ENCODE assay signal across 20 cellular contexts in genomic region chr1:161709373-161709772, GRCh38. TPM values are rescaled to one million over a fixed set of nuclear protein-coding genes. Genes with fewer than 3 reads are reported as not detected.
"Had no signal": no experiment of that assay in that cellular context is flagged by ENCODE, and none has a peak within 500 bp of the region (broad histone marks: within the 10 kb centered on the region; RNA-seq: fewer than 3 reads in every experiment).

No MANE protein-coding gene starts in this region.

- H3K4me3 Mint-ChIP-seq: activated CD4-positive, alpha-beta memory T cell treated with anti-CD3 and anti-CD28 coated beads, Interleukin-2, amount 10 ng/mL, durations not matched to agents 7 days and 5 days; activated CD8-positive, alpha-beta memory T cell treated with anti-CD3 and anti-CD28 coated beads, Interleukin-2, amount 10 ng/mL, durations not matched to agents 7 days and 5 days; brain; nephron; WTC11 had no signal

- H3K27ac ChIP-seq: dorsolateral prefrontal cortex, foreskin keratinocyte, hepatocyte, lower lobe of right lung, parathyroid adenoma, right lobe of liver had no signal

- H3K9ac ChIP-seq: parathyroid adenoma had no signal

- H3K4me2 ChIP-seq: hepatocyte had no signal

- H3K79me2 ChIP-seq: hepatocyte, parathyroid adenoma had no signal

- H3K4me1 Mint-ChIP-seq: activated CD4-positive, alpha-beta memory T cell treated with anti-CD3 and anti-CD28 coated beads, Interleukin-2, amount 10 ng/mL, durations not matched to agents 7 days and 5 days; activated CD8-positive, alpha-beta memory T cell treated with anti-CD3 and anti-CD28 coated beads, Interleukin-2, amount 10 ng/mL, durations not matched to agents 7 days and 5 days; nephron had no signal

- H3K36me3 ChIP-seq: lower lobe of right lung, right lobe of liver had no signal

- H3K36me3 Mint-ChIP-seq: activated CD8-positive, alpha-beta memory T cell treated with anti-CD3 and anti-CD28 coated beads, Interleukin-2, amount 10 ng/mL, durations not matched to agents 7 days and 5 days; brain; WTC11 had no signal

- FAIRE-seq: colon, small intestine had no signal

- H3K9me3 ChIP-seq: lower lobe of right lung, right lobe of liver had no signal

- H2AFZ ChIP-seq: hepatocyte, parathyroid adenoma had no signal

- H3K9me3 Mint-ChIP-seq: activated CD4-positive, alpha-beta memory T cell treated with anti-CD3 and anti-CD28 coated beads, Interleukin-2, amount 10 ng/mL, durations not matched to agents 7 days and 5 days; brain; nephron; WTC11 had no signal

- DNase-seq: activated CD4-positive, alpha-beta memory T cell treated with anti-CD3 and anti-CD28 coated beads, Interleukin-2, amount 10 ng/mL, durations not matched to agents 7 days and 5 days; activated CD4-positive, alpha-beta T cell treated with anti-CD3 and anti-CD28 coated beads for 4 hours; activated CD8-positive, alpha-beta memory T cell treated with anti-CD3 and anti-CD28 coated beads, Interleukin-2, amount 10 ng/mL, durations not matched to agents 7 days and 5 days; anterior cingulate cortex; caudate nucleus; dorsolateral prefrontal cortex; foreskin keratinocyte; left colon; lower lobe of right lung; right lobe of liver; small intestine; stimulated activated CD4-positive, alpha-beta T cell treated with anti-CD3 and anti-CD28 coated beads, Interleukin-15, amount 100 ng/mL, for 24 hours; stimulated activated CD4-positive, alpha-beta T cell treated with anti-CD3 and anti-CD28 coated beads, Interleukin-4, amount 100 ng/mL, for 1 hour had no signal

- ATAC-seq: activated CD8-positive, alpha-beta memory T cell treated with anti-CD3 and anti-CD28 coated beads, Interleukin-2, amount 10 ng/mL, durations not matched to agents 7 days and 5 days; foreskin keratinocyte; left colon; lower lobe of right lung; right lobe of liver; WTC11 had no signal

- H3K27me3 ChIP-seq: foreskin keratinocyte, hepatocyte, right lobe of liver had no signal

- H3K4me3 ChIP-seq: dorsolateral prefrontal cortex, hepatocyte, lower lobe of right lung, right lobe of liver had no signal

- H3K27ac Mint-ChIP-seq: activated CD4-positive, alpha-beta memory T cell treated with anti-CD3 and anti-CD28 coated beads, Interleukin-2, amount 10 ng/mL, durations not matched to agents 7 days and 5 days; activated CD8-positive, alpha-beta memory T cell treated with anti-CD3 and anti-CD28 coated beads, Interleukin-2, amount 10 ng/mL, durations not matched to agents 7 days and 5 days; brain; nephron; WTC11 had no signal

- H3K4me1 ChIP-seq: lower lobe of right lung, parathyroid adenoma, right lobe of liver had no signal

RNA-seq across cellular contexts. Expression of gene FCGR2B, which starts 46.4 kb away (rescaled TPM):
- polyA plus RNA-seq: fibroblast of lung, foreskin keratinocyte, hepatocyte had no signal
